13 cellular contexts compared by ENCODE assay signal in the genomic region with DNA sequence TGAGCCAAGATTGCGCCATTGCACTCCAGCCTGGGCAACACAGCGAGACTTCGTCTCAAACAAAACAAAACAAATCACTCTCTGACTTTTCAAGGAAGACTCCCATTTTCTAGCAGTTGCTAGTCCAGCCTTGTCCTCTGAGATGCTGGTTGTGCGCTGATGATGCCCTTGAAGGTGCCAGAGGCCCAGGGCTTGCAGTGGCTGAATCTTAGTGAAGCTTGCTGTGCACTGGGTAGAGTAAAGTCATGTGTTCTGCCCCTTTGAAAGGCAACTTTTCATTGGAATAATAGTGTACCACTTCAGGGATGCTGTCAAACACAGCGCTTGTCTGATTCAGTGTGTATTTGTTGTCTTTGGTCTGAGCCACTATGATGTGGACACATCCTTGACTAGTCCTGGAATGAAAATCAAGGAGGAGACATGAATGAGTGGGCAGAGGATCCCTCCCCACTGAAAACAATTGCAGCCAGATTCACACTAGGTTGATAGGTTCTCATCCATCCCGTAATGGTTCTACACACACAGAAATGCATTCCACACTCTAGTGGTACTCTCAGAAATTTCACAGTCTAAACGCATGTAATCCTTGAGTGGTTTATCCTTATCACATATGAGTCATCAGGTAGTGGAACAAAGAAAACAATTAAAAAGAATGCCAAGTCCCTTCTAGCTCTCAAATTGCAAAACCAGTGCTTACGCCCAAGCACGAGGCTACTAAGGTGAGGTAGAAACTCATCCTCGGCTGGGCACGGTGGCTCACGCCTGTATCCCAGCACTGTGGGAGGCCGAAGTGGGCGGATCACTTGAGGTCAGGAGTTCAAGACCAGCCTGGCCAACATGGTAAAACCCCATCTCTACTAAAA. TPM values are rescaled to one million over a fixed set of nuclear protein-coding genes. Genes with fewer than 3 reads are reported as not detected.
DNase-seq lines count a peak whose midpoint lies in the region; ATAC-seq and TF ChIP-seq lines count a peak whose summit lies in the region.
"Had no signal": no experiment of that assay in that cellular context is flagged by ENCODE, and none has a peak within 500 bp of the region (broad histone marks: within the 10 kb centered on the region; RNA-seq: fewer than 3 reads in every experiment).

No MANE protein-coding gene starts in this region.

- H3K14ac ChIP-seq in mesenchymal stem cell (ENCODE audit: low read length in 2 of 2), result no peak overlapping the region

- H3K18ac ChIP-seq in mesenchymal stem cell (ENCODE audit: low read depth in 1 of 2, low read length in 2 of 2), result no peak overlapping the region

- no peak overlapping the region for H2BK5ac ChIP-seq in mesenchymal stem cell (ENCODE audit: low read depth, low read length, poor library complexity, severe bottlenecking)

- no peaks in the 10 kb centered on the region for H3K79me1 ChIP-seq in mesenchymal stem cell (replicated peaks; ENCODE audit: low read length, poor library complexity, severe bottlenecking)

- H3K4ac ChIP-seq in mesenchymal stem cell (ENCODE audit: low read depth in 1 of 2, low read length in 2 of 2), result no peak overlapping the region

- no peak overlapping the region for H3K9ac ChIP-seq in BLaER1
- no peak overlapping the region for H3K9ac ChIP-seq in mesenchymal stem cell (ENCODE audit: low read length)

- no peak for ATAC-seq in stimulated activated naive CD8-positive, alpha-beta T cell treated with anti-CD3 and anti-CD28 coated beads, Interleukin-15, amount 100 ng/mL, for 72 hours

- no peak for TF ChIP-seq EP300 in transverse colon (IDR thresholded peaks at IDR 0.05; ENCODE audit: low read depth)

- H3K4me3 Mint-ChIP-seq in stimulated activated naive CD8-positive, alpha-beta T cell treated with anti-CD3 and anti-CD28 coated beads, Interleukin-15, amount 100 ng/mL, for 72 hours, result no peak overlapping the region
- H3K4me3 Mint-ChIP-seq: T-helper 2 cell treated with Interferon-gamma antibody and Interleukin-4, amounts not matched to agents 5 μg/mL and 100 μg/mL, for 36 hours had no signal

- WGBS in mesenchymal stem cell, result 77% methylated on average over 14 of the region's 14 CpGs
- WGBS in transverse colon (ENCODE audit: low coverage in 1 of 2), 2 donors, result 74 to 86% methylated on average over 7 to 14 of the region's 14 CpGs

- H3K23ac ChIP-seq in mesenchymal stem cell (ENCODE audit: low read length in 2 of 2), result no peak overlapping the region

- TF ChIP-seq CTCF in epithelial cell of esophagus (IDR thresholded peaks at IDR 0.05; ENCODE audit: insufficient read depth, low read depth, low read length, missing control alignments), result no peak
- TF ChIP-seq CTCF in transverse colon (IDR thresholded peaks at IDR 0.05), result no peak

- peaks cover 5% of the 10 kb centered on the region for H3K27me3 Mint-ChIP-seq in stimulated activated naive CD8-positive, alpha-beta T cell treated with anti-CD3 and anti-CD28 coated beads, Interleukin-15, amount 100 ng/mL, for 72 hours

- H3K9me3 ChIP-seq in BLaER1 (no peaks in the 10 kb centered on the region), mesenchymal stem cell (ENCODE audit: control insufficient read depth, low read length) (no peaks in the 10 kb centered on the region), transverse colon (no peaks in the 10 kb centered on the region)

- H4K8ac ChIP-seq in mesenchymal stem cell (ENCODE audit: low read length), result no peak overlapping the region

- H3K4me1 Mint-ChIP-seq in stimulated activated naive CD8-positive, alpha-beta T cell treated with anti-CD3 and anti-CD28 coated beads, Interleukin-15, amount 100 ng/mL, for 72 hours, result peaks cover 6% of the 10 kb centered on the region

- H3K27ac Mint-ChIP-seq in stimulated activated naive CD8-positive, alpha-beta T cell treated with anti-CD3 and anti-CD28 coated beads, Interleukin-15, amount 100 ng/mL, for 72 hours, result peak overlapping the region in 1 of 2 donors; percentile 59
- H3K27ac Mint-ChIP-seq: T-helper 2 cell treated with Interferon-gamma antibody and Interleukin-4, amounts not matched to agents 5 μg/mL and 100 μg/mL, for 36 hours had no signal

- no peaks in the 10 kb centered on the region for H3K36me3 ChIP-seq in BLaER1
- no peaks in the 10 kb centered on the region for H3K36me3 ChIP-seq in mesenchymal stem cell (ENCODE audit: control insufficient read depth in 1 of 2, insufficient read depth in 2 of 2, low read depth in 1 of 2, low read length in 2 of 2)
- H3K36me3 ChIP-seq in transverse colon, result no peaks in the 10 kb centered on the region

- no peak overlapping the region for H2BK12ac ChIP-seq in mesenchymal stem cell (ENCODE audit: low read length in 2 of 2)

- in situ Hi-C loops in transverse colon (cut with MboI; ENCODE audit: low pct_ligation_motif_present in 1 of 4, low pct_unique_long_range_greater_than_20kb in 1 of 4, low sequenced_read_pairs in 3 of 4), result loop anchor here in 2 of 4 donors (10.0 kb wide), 2 partner anchors 61 to 401 kb away; no protein-coding TSS in a partner anchor

- intact Hi-C loops in transverse colon (cut with DNase I; ENCODE audit: low total_unique reads), result loop anchor here (10.0 kb wide), 1 partner anchor 601 kb away; no protein-coding TSS in a partner anchor

- H2BK15ac ChIP-seq in mesenchymal stem cell (ENCODE audit: low read depth, poor library complexity, severe bottlenecking), result no peak overlapping the region

- 0 out of 2 replicates have a peak overlapping the region, but pooled peaks have one; percentile 37 for H3K27ac ChIP-seq in BLaER1
- H3K27ac ChIP-seq in mesenchymal stem cell (ENCODE audit: low read length, poor library complexity, severe bottlenecking), result no peak overlapping the region
- peak overlapping the region in 2 of 4 donors; percentile 30 to 34 for H3K27ac ChIP-seq in transverse colon

- no peak overlapping the region for H2AK5ac ChIP-seq in mesenchymal stem cell (ENCODE audit: low read length, severe bottlenecking)

- peak overlapping the region; percentile 75 for H3K4me2 ChIP-seq in BLaER1
- no peak overlapping the region for H3K4me2 ChIP-seq in mesenchymal stem cell (ENCODE audit: low read length, poor library complexity, severe bottlenecking)

- no peaks in the 10 kb centered on the region for H3K9me3 Mint-ChIP-seq in stimulated activated naive CD8-positive, alpha-beta T cell treated with anti-CD3 and anti-CD28 coated beads, Interleukin-15, amount 100 ng/mL, for 72 hours
- H3K9me3 Mint-ChIP-seq: T-helper 2 cell treated with Interferon-gamma antibody and Interleukin-4, amounts not matched to agents 5 μg/mL and 100 μg/mL, for 36 hours had no signal

- TF ChIP-seq POLR2A in transverse colon (IDR thresholded peaks at IDR 0.05), result no peak

- H3K27me3 ChIP-seq in BLaER1, result no peaks in the 10 kb centered on the region
- H3K27me3 ChIP-seq in mesenchymal stem cell (ENCODE audit: control insufficient read depth in 1 of 2, insufficient read depth in 1 of 2, low read length in 2 of 2), result peaks cover 4 to 7% of the 10 kb centered on the region in 2 experiments
- H3K27me3 ChIP-seq in transverse colon, result no peaks in the 10 kb centered on the region

- H4K91ac ChIP-seq in mesenchymal stem cell (ENCODE audit: low read length), result no peak overlapping the region

- H3K4me1 ChIP-seq in BLaER1 (peaks cover 43% of the 10 kb centered on the region), mesenchymal stem cell (ENCODE audit: control insufficient read depth, insufficient read depth, low read depth, low read length) (no peaks in the 10 kb centered on the region), transverse colon (peaks cover 0 to 8% (median 1%) of the 10 kb centered on the region in 4 donors)

- no peak overlapping the region for H2AFZ ChIP-seq in mesenchymal stem cell (ENCODE audit: low read depth, low read length)

- no peaks in the 10 kb centered on the region for H4K20me1 ChIP-seq in BLaER1

- H3K4me3 ChIP-seq in BLaER1 (no peak overlapping the region), epithelial cell of esophagus (ENCODE audit: low read length) (no peak overlapping the region), mesenchymal stem cell (ENCODE audit: insufficient read depth in 1 of 2, low read depth in 1 of 2, low read length in 2 of 2) (no peak overlapping the region), transverse colon (no peak overlapping the region)

- H2BK120ac ChIP-seq in mesenchymal stem cell (ENCODE audit: low read depth, low read length), result no peak overlapping the region

- peak; percentile 58 for DNase-seq in NCI-H2029 (lab: John Stamatoyannopoulos, UW)
- DNase-seq in epithelial cell of esophagus (ENCODE audit: low read depth), result peak; percentile 73
- peak; percentile 45 for DNase-seq in mesenchymal stem cell
- DNase-seq in transverse colon, result no peak
- no peak for DNase-seq in NCI-H146 treated with DMSO at 0.1 percent for 48 hours (lab: John Stamatoyannopoulos, UW; ENCODE audit: unreplicated experiment)
- no peak for DNase-seq in stimulated activated naive CD8-positive, alpha-beta T cell treated with anti-CD3 and anti-CD28 coated beads, Interleukin-15, amount 100 ng/mL, for 72 hours
- no peak for DNase-seq in HCEC 1CT
- DNase-seq: C1 segment of cervical spinal cord; effector CD8-positive, alpha-beta T cell; NCI-H446; stimulated activated naive CD4-positive, alpha-beta T cell had no signal

RNA-seq across cellular contexts. Expression of gene TDRD10, which starts 17.8 kb away (rescaled TPM):
- polyA plus RNA-seq in mesenchymal stem cell (2013, experiment 1 of 2), result not detected
- not detected for polyA plus RNA-seq in mesenchymal stem cell (2013, experiment 2 of 2)
- 1 to 10 TPM in 1 of 4 donors, under 1 TPM in 1, not detected in 2; 0.96 to 3.3 TPM for total RNA-seq in transverse colon

RNA-seq across cellular contexts. Expression of gene SHE, which starts 18.0 kb away (rescaled TPM):
- 0.01 TPM for polyA plus RNA-seq in mesenchymal stem cell (2013, experiment 1 of 2)
- under 0.01 TPM for polyA plus RNA-seq in mesenchymal stem cell (2013, experiment 2 of 2)
- 10 to 100 TPM in 1 of 4 donors, 1 to 10 TPM in 3; 5.2 to 15.0 (median 6.7) TPM for total RNA-seq in transverse colon

Comparison
In these comparisons a context has a peak if more than half of its experiments do, and no peak if none do; other contexts are left out.
1. DNase-seq: peak in NCI-H2029 (single experiment), epithelial cell of esophagus (single experiment) and mesenchymal stem cell (single experiment); none in transverse colon (single experiment), NCI-H146 treated with DMSO at 0.1 percent for 48 hours (single experiment), stimulated activated naive CD8-positive, alpha-beta T cell treated with anti-CD3 and anti-CD28 coated beads, Interleukin-15, amount 100 ng/mL, for 72 hours (0 of 2) and HCEC 1CT (single experiment).